ENCODE assay signal across 15 cellular contexts in the genomic region with DNA sequence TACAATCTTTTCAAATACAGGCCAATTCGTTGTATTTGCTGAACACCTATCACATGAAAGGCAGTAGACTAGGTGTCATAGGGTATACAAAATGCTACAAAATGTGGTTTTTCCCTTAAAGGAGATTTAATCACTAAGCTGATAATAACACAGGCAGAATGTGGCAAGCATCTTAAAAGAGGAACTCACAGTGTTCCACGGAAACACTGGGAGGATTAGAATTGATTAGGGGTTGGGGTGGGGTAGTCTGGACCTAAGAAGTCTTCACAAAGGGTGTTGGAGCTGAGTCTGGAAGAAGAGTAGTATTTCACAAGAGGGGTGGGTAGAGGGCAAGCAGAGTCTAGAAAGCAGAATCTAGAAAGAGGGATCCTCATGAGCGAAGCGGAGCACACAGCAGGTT.
"Had no signal": no experiment of that assay in that cellular context is flagged by ENCODE, and none has a peak within 500 bp of the region (broad histone marks: within the 10 kb centered on the region; RNA-seq: fewer than 3 reads in every experiment).

No MANE protein-coding gene starts in this region.

- H3K27me3 ChIP-seq: heart left ventricle had no signal

- FAIRE-seq: colon, endothelial cell of umbilical vein, frontal cortex, islet of Langerhans had no signal

- H3K9me3 ChIP-seq: heart left ventricle had no signal

- DNase-seq: activated CD4-positive, alpha-beta T cell treated with anti-CD3 and anti-CD28 coated beads, Interleukin-2, amount 50 U/mL, for 1 hour; activated CD4-positive, CD25-positive, alpha-beta regulatory T cell; activated naive CD4-positive, alpha-beta T cell treated with anti-CD3 and anti-CD28 coated beads for 36 hours; activated T-cell treated with anti-CD3 and anti-CD28 coated beads for 4 hours; heart left ventricle; retina; stimulated activated CD4-positive, alpha-beta T cell treated with anti-CD3 and anti-CD28 coated beads, Interleukin-4, amount 100 ng/mL, for 1 hour; stimulated activated CD8-positive, alpha-beta memory T cell treated with anti-CD3 and anti-CD28 coated beads, Interleukin-4, amount 100 ng/mL, for 48 hours; T-helper 9 cell had no signal

- H3K36me3 ChIP-seq: heart left ventricle had no signal

- H3K4me3 ChIP-seq: heart left ventricle had no signal

- H3K27ac ChIP-seq: heart left ventricle had no signal

- ATAC-seq: activated T-helper 17 cell treated with anti-CD3 and anti-CD28 coated beads, Interleukin-2, amount 50 U/mL, for 72 hours; heart left ventricle; left lobe of liver had no signal
